ENCODE assay signal across 8 cellular contexts in the genomic region with DNA sequence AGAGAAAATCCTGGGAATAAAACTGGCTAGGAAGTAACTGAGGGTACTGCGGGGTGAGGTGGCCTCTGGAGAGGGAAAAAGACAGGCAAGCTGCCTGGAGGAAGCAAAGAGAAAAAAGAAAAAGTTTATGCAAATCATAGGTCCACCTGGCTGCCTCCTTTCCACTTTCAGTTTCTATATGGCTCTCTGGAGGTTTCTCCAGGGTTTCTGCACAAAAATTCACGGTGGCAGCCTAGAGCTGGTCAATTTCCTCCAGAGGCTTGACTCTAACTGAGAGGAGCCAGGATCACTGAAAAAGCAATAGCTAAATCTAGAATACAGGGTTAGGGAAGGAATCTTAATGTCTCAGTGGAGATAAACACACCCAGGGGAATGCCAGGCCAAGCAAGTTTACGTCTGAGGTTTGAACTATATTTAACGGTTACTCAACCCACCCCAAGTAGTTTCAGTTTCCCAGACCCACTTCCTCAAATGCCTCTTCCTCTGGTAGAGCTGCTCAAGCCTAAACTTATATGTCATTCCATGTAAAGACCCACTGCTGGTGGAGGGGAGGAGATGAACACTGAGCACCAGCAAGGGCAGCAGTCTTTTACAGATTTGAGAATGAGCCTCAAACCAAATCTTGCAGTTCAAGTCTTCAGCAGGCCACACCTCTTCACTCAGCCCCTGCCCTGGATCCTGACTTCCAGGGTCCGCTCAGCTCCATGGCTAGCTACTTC. TPM values are rescaled to one million over a fixed set of nuclear protein-coding genes. Genes with fewer than 3 reads are reported as not detected.
DNase-seq lines count a peak whose midpoint lies in the region; ATAC-seq and TF ChIP-seq lines count a peak whose summit lies in the region.

No MANE protein-coding gene starts in this region.

- 28 to 38% methylated on average over 5 of the region's 5 CpGs for WGBS in tibial nerve, 2 donors

- intact Hi-C loops in left lung (cut with DNase I) = no loop called here

- ATAC-seq in HG02642 (IDR thresholded peaks at IDR 0.05; ENCODE audit: poor library complexity, unreplicated experiment) = peak; percentile 62
- ATAC-seq in activated naive CD8-positive, alpha-beta T cell treated with anti-CD3 and anti-CD28 coated beads, Interleukin-2, amount 50 U/mL, for 24 hours = peak; percentile 44
- ATAC-seq in left lung = peak; percentile 88

- peaks cover 94% of the 10 kb centered on the region for H3K4me1 Mint-ChIP-seq in activated naive CD8-positive, alpha-beta T cell treated with anti-CD3 and anti-CD28 coated beads, Interleukin-2, amount 50 U/mL, for 24 hours

- peak overlapping the region; percentile 23 to 38 for H3K4me3 ChIP-seq in left lung
- peak overlapping the region in 2 of 4 donors; percentile 22 to 25 for H3K4me3 ChIP-seq in tibial nerve

- peak; percentile 50 for DNase-seq in NK-92 treated with Interleukin-12 subunit alpha and Interleukin-12 subunit beta, amount 100 ng/mL, for 24 hours (lab: John Stamatoyannopoulos, UW)
- DNase-seq in NK-92 (lab: John Stamatoyannopoulos, UW; ENCODE audit: unreplicated experiment) = no peak
- DNase-seq in NCI-H526 treated with DMSO at 0.1 percent for 48 hours (lab: John Stamatoyannopoulos, UW) = peak; percentile 55
- peak; percentile 22 for DNase-seq in activated naive CD8-positive, alpha-beta T cell treated with anti-CD3 and anti-CD28 coated beads, Interleukin-2, amount 50 U/mL, for 24 hours
- no peak for DNase-seq in left lung
- no peak for DNase-seq in tibial nerve (ENCODE audit: low spot score in 2 of 2)
- DNase-seq in SHP77 treated with DMSO at 0.1 percent for 48 hours (lab: John Stamatoyannopoulos, UW) = no peak

- TF ChIP-seq CTCF in left lung (IDR thresholded peaks at IDR 0.05) (no peak), tibial nerve (IDR thresholded peaks at IDR 0.05) (no peak)

- H3K4me3 Mint-ChIP-seq in activated naive CD8-positive, alpha-beta T cell treated with anti-CD3 and anti-CD28 coated beads, Interleukin-2, amount 50 U/mL, for 24 hours = peak overlapping the region; percentile 74

- peak in 1 of 2 donors; percentile 67 for TF ChIP-seq EP300 in tibial nerve (IDR thresholded peaks at IDR 0.05)

- peak overlapping the region; percentile 88 for H3K27ac Mint-ChIP-seq in activated naive CD8-positive, alpha-beta T cell treated with anti-CD3 and anti-CD28 coated beads, Interleukin-2, amount 50 U/mL, for 24 hours

- H3K36me3 ChIP-seq in left lung (no peaks in the 10 kb centered on the region), tibial nerve (no peaks in the 10 kb centered on the region)

- no peaks in the 10 kb centered on the region for H3K27me3 Mint-ChIP-seq in activated naive CD8-positive, alpha-beta T cell treated with anti-CD3 and anti-CD28 coated beads, Interleukin-2, amount 50 U/mL, for 24 hours

- H3K36me3 Mint-ChIP-seq in activated naive CD8-positive, alpha-beta T cell treated with anti-CD3 and anti-CD28 coated beads, Interleukin-2, amount 50 U/mL, for 24 hours (ENCODE audit: low read depth) = peaks cover 18% of the 10 kb centered on the region

- H3K4me1 ChIP-seq in left lung = peaks cover 15 to 65% of the 10 kb centered on the region in 2 donors
- peaks cover 2 to 60% (median 27%) of the 10 kb centered on the region in 4 donors for H3K4me1 ChIP-seq in tibial nerve

- H3K27ac ChIP-seq in left lung (peak overlapping the region; percentile 83 to 93), tibial nerve (peak overlapping the region in 3 of 4 donors; percentile 53 to 80 (median 70))

- H3K27me3 ChIP-seq in left lung (no peaks in the 10 kb centered on the region), tibial nerve (no peaks in the 10 kb centered on the region)

- H3K9me3 ChIP-seq in left lung (no peaks in the 10 kb centered on the region), tibial nerve (no peaks in the 10 kb centered on the region)

- no peak for TF ChIP-seq POLR2A in tibial nerve (IDR thresholded peaks at IDR 0.05)

- H3K9me3 Mint-ChIP-seq in activated naive CD8-positive, alpha-beta T cell treated with anti-CD3 and anti-CD28 coated beads, Interleukin-2, amount 50 U/mL, for 24 hours = no peaks in the 10 kb centered on the region

RNA-seq across cellular contexts. Expression of gene LYSMD2, which starts 5.7 kb away (rescaled TPM):
- total RNA-seq in left lung = 10 to 100 TPM; 12.7 to 19.6 TPM
- 10 to 100 TPM; 16.8 to 24.9 (median 19.9) TPM for total RNA-seq in tibial nerve

RNA-seq across cellular contexts. Expression of gene TMOD2, which starts 19.7 kb away (rescaled TPM):
- 10 to 100 TPM; 10.8 to 11.3 TPM for total RNA-seq in left lung
- total RNA-seq in tibial nerve = 100 to 1,000 TPM in 1 of 4 donors, 10 to 100 TPM in 3; 41.6 to 113 (median 54.7) TPM

RNA-seq across cellular contexts. Expression of gene SCG3, which starts 50.4 kb away (rescaled TPM):
- under 1 TPM in 1 of 2 donors, not detected in 1; 0.12 TPM for total RNA-seq in left lung
- total RNA-seq in tibial nerve = not detected

Comparison
In these comparisons a context has a peak if more than half of its experiments do, and no peak if none do; other contexts are left out.
1. DNase-seq: peak in NK-92 treated with Interleukin-12 subunit alpha and Interleukin-12 subunit beta, amount 100 ng/mL, for 24 hours (single experiment), NCI-H526 treated with DMSO at 0.1 percent for 48 hours (single experiment) and activated naive CD8-positive, alpha-beta T cell treated with anti-CD3 and anti-CD28 coated beads, Interleukin-2, amount 50 U/mL, for 24 hours (single experiment); none in NK-92 (single experiment), left lung (0 of 2), tibial nerve (0 of 2) and SHP77 treated with DMSO at 0.1 percent for 48 hours (single experiment).
2. Peak in every context shown above with its lines, with median percentiles within 50 percentile points of each other: ATAC-seq.